In the genomic region with DNA sequence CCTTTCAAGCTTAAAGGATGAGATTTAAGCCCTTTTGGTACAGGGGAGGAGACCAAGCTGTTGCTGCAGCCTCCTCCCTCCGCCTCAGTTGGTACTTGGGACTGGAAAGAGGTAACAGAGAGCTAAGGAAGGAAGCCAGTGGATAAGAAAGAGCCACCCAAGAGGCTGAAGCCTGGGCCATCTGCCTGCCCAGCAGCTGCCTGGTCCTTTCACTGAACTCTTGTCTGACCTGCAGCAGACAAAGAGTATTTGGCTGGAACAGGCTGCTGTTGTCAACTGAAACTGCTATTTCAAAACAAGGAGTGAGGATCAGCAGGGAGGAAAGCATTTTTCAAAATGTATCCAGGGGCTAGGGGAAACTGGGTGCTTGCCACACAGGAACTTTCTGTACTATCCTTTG, we compare ENCODE assay signal across 13 cellular contexts. TPM values are rescaled to one million over a fixed set of nuclear protein-coding genes. Genes with fewer than 3 reads are reported as not detected.
A peak's percentile ranks its signal among the peaks of the same experiment; 100 is the strongest.
DNase-seq lines count a peak whose midpoint lies in the region; ATAC-seq and TF ChIP-seq lines count a peak whose summit lies in the region.
"Had no signal": no experiment of that assay in that cellular context is flagged by ENCODE, and none has a peak within 500 bp of the region (broad histone marks: within the 10 kb centered on the region; RNA-seq: fewer than 3 reads in every experiment).

No MANE protein-coding gene starts in this region.

- H3K4me3 ChIP-seq in adipocyte (ENCODE audit: low read length) (no peak overlapping the region), right atrium auricular region (no peak overlapping the region), psoas muscle (no peak overlapping the region), MG63 (no peak overlapping the region), mesendoderm (ENCODE audit: low read length) (no peak overlapping the region)
- H3K4me3 ChIP-seq: tibial nerve had no signal

- H3K23ac ChIP-seq in mesendoderm (ENCODE audit: low read length), result no peak overlapping the region

- no peak overlapping the region for H3K4me3 Mint-ChIP-seq in activated CD4-positive, alpha-beta memory T cell treated with anti-CD3 and anti-CD28 coated beads, Interleukin-2, amount 10 ng/mL, durations not matched to agents 7 days and 5 days
- H3K4me3 Mint-ChIP-seq: activated T-cell treated with anti-CD3 and anti-CD28 coated beads, Interleukin-2, amount 50 U/mL, for 72 hours had no signal

- CTCF ChIA-PET in activated CD4-positive, alpha-beta memory T cell treated with anti-CD3 and anti-CD28 coated beads, Interleukin-2, amount 10 ng/mL, durations not matched to agents 7 days and 5 days (lab: Charles Lee), result interaction anchor here (1.1 to 1.2 kb wide), 2 partner anchors 21 to 187 kb away, joined by 4 to 5 read pairs; no protein-coding TSS in a partner anchor

- H3K79me1 ChIP-seq in mesendoderm (ENCODE audit: low read length), result no peaks in the 10 kb centered on the region

- H2BK5ac ChIP-seq in mesendoderm (ENCODE audit: low read length), result no peak overlapping the region

- H3K4ac ChIP-seq in mesendoderm (ENCODE audit: low read depth, low read length), result no peak overlapping the region

- H3K9me3 Mint-ChIP-seq in activated CD4-positive, alpha-beta memory T cell treated with anti-CD3 and anti-CD28 coated beads, Interleukin-2, amount 10 ng/mL, durations not matched to agents 7 days and 5 days, result no peaks in the 10 kb centered on the region

- WGBS in psoas muscle, 3 donors, result 29 to 69% (median 69%) methylated on average over 1 of the region's 1 CpG
- no CpG with 5 or more reads among the region's 1 CpG for WGBS in mesendoderm (ENCODE audit: extremely low coverage, insufficient coverage, low lambda C conversion rate)

- H3K36me3 Mint-ChIP-seq in activated CD4-positive, alpha-beta memory T cell treated with anti-CD3 and anti-CD28 coated beads, Interleukin-2, amount 10 ng/mL, durations not matched to agents 7 days and 5 days (ENCODE audit: low read depth), result no peaks in the 10 kb centered on the region

- H2AK5ac ChIP-seq in mesendoderm (ENCODE audit: low read length), result no peak overlapping the region

- H3K18ac ChIP-seq in mesendoderm (ENCODE audit: low read length), result no peak overlapping the region

- H3K9ac ChIP-seq in adipocyte (ENCODE audit: low read length) (no peak overlapping the region), mesendoderm (ENCODE audit: low read length) (no peak overlapping the region)

- no peak overlapping the region for H3K56ac ChIP-seq in mesendoderm (ENCODE audit: low read length)

- H3K4me1 Mint-ChIP-seq in activated CD4-positive, alpha-beta memory T cell treated with anti-CD3 and anti-CD28 coated beads, Interleukin-2, amount 10 ng/mL, durations not matched to agents 7 days and 5 days, result no peaks in the 10 kb centered on the region

- no peak overlapping the region for H2BK120ac ChIP-seq in mesendoderm (ENCODE audit: low read depth, low read length)

- DNase-seq in Ammon's horn (ENCODE audit: low spot score) (peak; percentile 44), adipocyte (ENCODE audit: low read depth) (peak; percentile 61), right atrium auricular region (ENCODE audit: low spot score) (no peak), psoas muscle (peak in 1 of 2 donors; percentile 72), NCI-H1092 (lab: John Stamatoyannopoulos, UW) (no peak), MG63 (no peak), mesendoderm (no peak)
- no peak for DNase-seq in activated CD4-positive, alpha-beta memory T cell treated with anti-CD3 and anti-CD28 coated beads, Interleukin-2, amount 10 ng/mL, durations not matched to agents 7 days and 5 days
- DNase-seq: activated T-cell treated with anti-CD3 and anti-CD28 coated beads, Interleukin-2, amount 50 U/mL, for 72 hours; NCI-H2171 had no signal

- H3K27ac Mint-ChIP-seq in activated CD4-positive, alpha-beta memory T cell treated with anti-CD3 and anti-CD28 coated beads, Interleukin-2, amount 10 ng/mL, durations not matched to agents 7 days and 5 days, result no peak overlapping the region
- H3K27ac Mint-ChIP-seq: activated T-cell treated with anti-CD3 and anti-CD28 coated beads, Interleukin-2, amount 50 U/mL, for 72 hours had no signal

- no peaks in the 10 kb centered on the region for H3K27me3 ChIP-seq in adipocyte (replicated peaks; ENCODE audit: control insufficient read depth, insufficient read depth, low read length)
- H3K27me3 ChIP-seq in right atrium auricular region, result no peaks in the 10 kb centered on the region
- H3K27me3 ChIP-seq in psoas muscle (ENCODE audit: insufficient read depth in 3 of 3, low read length in 2 of 3), result no peaks in the 10 kb centered on the region
- no peaks in the 10 kb centered on the region for H3K27me3 ChIP-seq in MG63
- H3K27me3 ChIP-seq in mesendoderm (ENCODE audit: insufficient read depth, low read length, poor library complexity), result no peaks in the 10 kb centered on the region
- H3K27me3 ChIP-seq: tibial nerve had no signal

- H4K5ac ChIP-seq in mesendoderm (ENCODE audit: low read length), result no peak overlapping the region

- H3K27me3 Mint-ChIP-seq in activated CD4-positive, alpha-beta memory T cell treated with anti-CD3 and anti-CD28 coated beads, Interleukin-2, amount 10 ng/mL, durations not matched to agents 7 days and 5 days, result peaks cover 22% of the 10 kb centered on the region

- H3K27ac ChIP-seq in right atrium auricular region (peak overlapping the region; percentile 57 to 60), psoas muscle (peak overlapping the region; percentile 64), mesendoderm (ENCODE audit: low read depth, low read length) (no peak overlapping the region)

- H2BK15ac ChIP-seq in mesendoderm (replicated peaks; ENCODE audit: low read depth), result no peak overlapping the region

- H4K8ac ChIP-seq in mesendoderm (ENCODE audit: low read depth, low read length), result no peak overlapping the region

- H3K79me2 ChIP-seq in mesendoderm (ENCODE audit: control insufficient read depth, insufficient read depth, low read length), result no peaks in the 10 kb centered on the region

- peaks cover 38% of the 10 kb centered on the region for H3K4me1 ChIP-seq in adipocyte (ENCODE audit: control insufficient read depth, insufficient read depth, low read length)
- peaks cover 0 to 50% of the 10 kb centered on the region in 2 donors for H3K4me1 ChIP-seq in right atrium auricular region
- H3K4me1 ChIP-seq in psoas muscle, result peaks cover 25% of the 10 kb centered on the region
- no peaks in the 10 kb centered on the region for H3K4me1 ChIP-seq in mesendoderm (ENCODE audit: control insufficient read depth, low read depth, low read length)

- no peak overlapping the region for H3K4me2 ChIP-seq in mesendoderm (ENCODE audit: low read length)

- intact Hi-C loops in psoas muscle (cut with DNase I), result no loop called here

- ATAC-seq in psoas muscle, result peak; percentile 71 to 87 (median 82)
- ATAC-seq: activated T-cell treated with anti-CD3 and anti-CD28 coated beads, Interleukin-2, amount 50 U/mL, for 72 hours; HCT116; Panc1 had no signal

- POLR2A ChIA-PET in activated CD4-positive, alpha-beta memory T cell treated with anti-CD3 and anti-CD28 coated beads, Interleukin-2, amount 10 ng/mL, durations not matched to agents 7 days and 5 days (lab: Charles Lee), result no interaction called here

- TF ChIP-seq CTCF in right atrium auricular region (IDR thresholded peaks at IDR 0.05), result no peak
- TF ChIP-seq CTCF in psoas muscle (IDR thresholded peaks at IDR 0.05), result no peak

- H3K36me3 ChIP-seq in adipocyte (ENCODE audit: control insufficient read depth, insufficient read depth, low read length, severe bottlenecking) (peaks cover 69% of the 10 kb centered on the region), right atrium auricular region (no peaks in the 10 kb centered on the region), psoas muscle (ENCODE audit: insufficient read depth in 1 of 2, low read depth in 1 of 2) (no peaks in the 10 kb centered on the region), MG63 (peaks cover 16% of the 10 kb centered on the region), mesendoderm (ENCODE audit: control insufficient read depth, insufficient read depth, low read length) (no peaks in the 10 kb centered on the region)

- no peaks in the 10 kb centered on the region for H3K9me3 ChIP-seq in adipocyte (ENCODE audit: control insufficient read depth, low read length)
- H3K9me3 ChIP-seq in right atrium auricular region, result no peaks in the 10 kb centered on the region
- H3K9me3 ChIP-seq in psoas muscle, result no peaks in the 10 kb centered on the region
- no peaks in the 10 kb centered on the region for H3K9me3 ChIP-seq in MG63
- H3K9me3 ChIP-seq: tibial nerve had no signal

RNA-seq across cellular contexts. Expression of a gene that starts 30.3 kb away (rescaled TPM):
- total RNA-seq in right atrium auricular region (100 to 1,000 TPM; 393 to 720 TPM), psoas muscle (100 to 1,000 TPM; 231 to 742 (median 415) TPM)
- polyA plus RNA-seq in psoas muscle, result 100 to 1,000 TPM in 2 of 3 donors, 10 to 100 TPM in 1; 73.4 to 276 (median 155) TPM
- total RNA-seq in MG63 (2014; rRNA removed; shearing (Covaris generic); ENCODE audit: low replicate concordance), result 13.4 and 17.6 TPM in 2 replicates
- total RNA-seq in activated CD4-positive, alpha-beta memory T cell treated with anti-CD3 and anti-CD28 coated beads, Interleukin-2, amount 10 ng/mL, durations not matched to agents 7 days and 5 days, result 1 to 10 TPM; 3.2 to 3.4 TPM
- polyA plus RNA-seq in mesendoderm (2013, experiment 1 of 2), result 1.7 TPM
- 2.4 TPM for polyA plus RNA-seq in mesendoderm (2013, experiment 2 of 2)

Comparison
In these comparisons a context has a peak if more than half of its experiments do, and no peak if none do; other contexts are left out.
1. DNase-seq: peak in Ammon's horn (single experiment) and adipocyte (single experiment); none in right atrium auricular region (single experiment), NCI-H1092 (single experiment), MG63 (single experiment), activated CD4-positive, alpha-beta memory T cell treated with anti-CD3 and anti-CD28 coated beads, Interleukin-2, amount 10 ng/mL, durations not matched to agents 7 days and 5 days (single experiment) and mesendoderm (single experiment).
2. RNA of a gene that starts 30.3 kb away (total RNA-seq): 393 to 720 TPM in right atrium auricular region and 231 to 742 TPM in psoas muscle; 13.4 to 17.6 TPM in MG63 and 3.2 to 3.4 TPM in activated CD4-positive, alpha-beta memory T cell treated with anti-CD3 and anti-CD28 coated beads, Interleukin-2, amount 10 ng/mL, durations not matched to agents 7 days and 5 days; every median in the first group is over 10 times any median in the second.